ENCODE assay signal across 8 cellular contexts in genomic region chr4:123856689-123857545, GRCh38.
DNase-seq lines count a peak whose midpoint lies in the region; ATAC-seq, FAIRE-seq and TF ChIP-seq lines count a peak whose summit lies in the region.

No MANE protein-coding gene starts in this region.

- H3K9me3 ChIP-seq in astrocyte (ENCODE audit: insufficient read depth, low read depth, low read length), result no peaks in the 10 kb centered on the region

- H3K9ac ChIP-seq in astrocyte (ENCODE audit: low read length), result peak overlapping the region; percentile 53

- DNase-seq in KG1 (lab: John Stamatoyannopoulos, UW) (peak; percentile 31), astrocyte (ENCODE audit: low read depth) (peak; percentile 40), iPS-NIHi7 (ENCODE audit: extremely low spot score) (peak; percentile 68), stromal cell of bone marrow (ENCODE audit: low read depth) (peak; percentile 10), SW 1271 (lab: John Stamatoyannopoulos, UW) (no peak)
- DNase-seq in activated CD4-positive, alpha-beta T cell treated with anti-CD3 and anti-CD28 coated beads for 1 hour, result no peak

- H3K4me1 ChIP-seq in astrocyte (ENCODE audit: insufficient read depth, low read length), result peaks cover 8% of the 10 kb centered on the region

- no peak overlapping the region for H3K4me3 Mint-ChIP-seq in astrocyte (ENCODE audit: unreplicated experiment)

- H3K9me3 Mint-ChIP-seq in astrocyte (ENCODE audit: unreplicated experiment), result no peaks in the 10 kb centered on the region

- peak overlapping the region; percentile 78 for H3K4me2 ChIP-seq in astrocyte (ENCODE audit: low read length)

- no peaks in the 10 kb centered on the region for H3K27me3 ChIP-seq in astrocyte (ENCODE audit: insufficient read depth, low read length)

- peak overlapping the region; percentile 31 for H3K4me3 ChIP-seq in astrocyte (ENCODE audit: insufficient read depth, low read depth, low read length)

- TF ChIP-seq CTCF in astrocyte (IDR thresholded peaks at IDR 0.05; ENCODE audit: insufficient read depth, low read depth, low read length), result peak; percentile 7

- no peaks in the 10 kb centered on the region for H3K36me3 ChIP-seq in astrocyte (ENCODE audit: insufficient read depth, low read length)

- H4K20me1 ChIP-seq in astrocyte (ENCODE audit: insufficient read depth, low read length), result no peaks in the 10 kb centered on the region

- peak overlapping the region; percentile 29 for H3K27ac Mint-ChIP-seq in astrocyte (ENCODE audit: unreplicated experiment)

- H3K27me3 Mint-ChIP-seq in astrocyte (ENCODE audit: low read depth, unreplicated experiment), result no peaks in the 10 kb centered on the region

- H2AFZ ChIP-seq in astrocyte (ENCODE audit: low read depth, low read length), result peak overlapping the region; percentile 87

- no peak overlapping the region for H3K27ac ChIP-seq in astrocyte (ENCODE audit: low read depth, low read length)

- FAIRE-seq in astrocyte (lab: Jason Lieb, UNC), result no peak

- H3K79me2 ChIP-seq in astrocyte (ENCODE audit: insufficient read depth, low read length), result no peaks in the 10 kb centered on the region

- ATAC-seq in HG03565 (IDR thresholded peaks at IDR 0.05; ENCODE audit: unreplicated experiment) (no peak), HG03280 (IDR thresholded peaks at IDR 0.05; ENCODE audit: unreplicated experiment) (no peak)

- H3K36me3 Mint-ChIP-seq in astrocyte (ENCODE audit: low read depth, unreplicated experiment), result no peaks in the 10 kb centered on the region

- H3K4me1 Mint-ChIP-seq in astrocyte (ENCODE audit: low read depth, unreplicated experiment), result peaks cover 8% of the 10 kb centered on the region

Comparison
In these comparisons a context has a peak if more than half of its experiments do, and no peak if none do; other contexts are left out.
1. DNase-seq: peak in KG1 (single experiment), astrocyte (single experiment), iPS-NIHi7 (single experiment) and stromal cell of bone marrow (single experiment); none in activated CD4-positive, alpha-beta T cell treated with anti-CD3 and anti-CD28 coated beads for 1 hour (single experiment) and SW 1271 (0 of 2).